Comparison of ENCODE assay signal across 2 cellular contexts in the genomic region with DNA sequence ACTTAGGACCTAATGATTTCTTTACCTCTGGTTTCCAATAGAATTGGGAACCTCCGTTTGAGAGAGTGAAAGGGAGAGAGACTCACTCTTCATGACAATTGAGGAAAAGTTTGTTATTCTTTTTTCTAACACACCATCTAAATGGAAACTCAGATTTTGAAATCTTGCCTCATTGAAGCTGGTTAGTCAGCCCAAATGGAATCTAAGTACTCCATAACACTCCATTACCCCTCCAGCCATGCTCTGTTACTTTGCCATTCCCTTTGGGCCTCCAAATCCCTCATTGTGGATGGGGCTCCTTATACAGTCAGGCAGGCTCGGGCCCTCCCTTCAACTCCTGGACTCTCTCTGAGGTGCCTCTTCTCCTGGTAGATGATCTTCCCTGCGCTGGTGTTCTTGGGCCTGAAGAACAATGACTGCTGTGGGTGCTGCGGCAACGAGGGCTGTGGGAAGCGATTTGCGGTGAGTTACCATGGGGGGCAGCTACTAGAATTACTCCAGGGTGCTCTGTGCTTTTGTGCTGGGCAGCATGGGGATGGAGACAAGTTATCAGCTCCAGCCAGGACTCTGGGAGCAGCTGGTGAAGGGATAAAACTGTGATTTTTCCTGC.
TF ChIP-seq lines count a peak whose summit lies in the region.

No MANE protein-coding gene starts in this region.

TF ChIP-seq in A549, 52 proteins besides CTCF, POLR2A, EP300 and RAD21:
- TF ChIP-seq, protein P1, sequence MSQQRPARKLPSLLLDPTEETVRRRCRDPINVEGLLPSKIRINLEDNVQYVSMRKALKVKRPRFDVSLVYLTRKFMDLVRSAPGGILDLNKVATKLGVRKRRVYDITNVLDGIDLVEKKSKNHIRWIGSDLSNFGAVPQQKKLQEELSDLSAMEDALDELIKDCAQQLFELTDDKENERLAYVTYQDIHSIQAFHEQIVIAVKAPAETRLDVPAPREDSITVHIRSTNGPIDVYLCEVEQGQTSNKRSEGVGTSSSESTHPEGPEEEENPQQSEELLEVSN (IDR thresholded peaks at IDR 0.05; ENCODE audit: borderline replicate concordance, low read depth), result no peak
- no peak for TF ChIP-seq CBX8 (IDR thresholded peaks at IDR 0.05)
- TF ChIP-seq MYC (IDR thresholded peaks at IDR 0.05; ENCODE audit: borderline replicate concordance, low read length), result no peak
- no peak for TF ChIP-seq RFX5 (IDR thresholded peaks at IDR 0.05)
- TF ChIP-seq, protein P2, sequence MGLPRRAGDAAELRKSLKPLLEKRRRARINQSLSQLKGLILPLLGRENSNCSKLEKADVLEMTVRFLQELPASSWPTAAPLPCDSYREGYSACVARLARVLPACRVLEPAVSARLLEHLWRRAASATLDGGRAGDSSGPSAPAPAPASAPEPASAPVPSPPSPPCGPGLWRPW (IDR thresholded peaks at IDR 0.05), result no peak
- TF ChIP-seq, protein P3, sequence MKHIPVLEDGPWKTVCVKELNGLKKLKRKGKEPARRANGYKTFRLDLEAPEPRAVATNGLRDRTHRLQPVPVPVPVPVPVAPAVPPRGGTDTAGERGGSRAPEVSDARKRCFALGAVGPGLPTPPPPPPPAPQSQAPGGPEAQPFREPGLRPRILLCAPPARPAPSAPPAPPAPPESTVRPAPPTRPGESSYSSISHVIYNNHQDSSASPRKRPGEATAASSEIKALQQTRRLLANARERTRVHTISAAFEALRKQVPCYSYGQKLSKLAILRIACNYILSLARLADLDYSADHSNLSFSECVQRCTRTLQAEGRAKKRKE (CRISPR knock-in tag; IDR thresholded peaks at IDR 0.05; ENCODE audit: low read depth), result no peak
- TF ChIP-seq ZNF302 (CRISPR knock-in tag; IDR thresholded peaks at IDR 0.05), result no peak
- TF ChIP-seq ZC3H11A (IDR thresholded peaks at IDR 0.05), result no peak
- TF ChIP-seq, protein P4, sequence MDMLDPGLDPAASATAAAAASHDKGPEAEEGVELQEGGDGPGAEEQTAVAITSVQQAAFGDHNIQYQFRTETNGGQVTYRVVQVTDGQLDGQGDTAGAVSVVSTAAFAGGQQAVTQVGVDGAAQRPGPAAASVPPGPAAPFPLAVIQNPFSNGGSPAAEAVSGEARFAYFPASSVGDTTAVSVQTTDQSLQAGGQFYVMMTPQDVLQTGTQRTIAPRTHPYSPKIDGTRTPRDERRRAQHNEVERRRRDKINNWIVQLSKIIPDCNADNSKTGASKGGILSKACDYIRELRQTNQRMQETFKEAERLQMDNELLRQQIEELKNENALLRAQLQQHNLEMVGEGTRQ (IDR thresholded peaks at IDR 0.05), result no peak
- TF ChIP-seq MAFK (IDR thresholded peaks at IDR 0.05; ENCODE audit: partially characterized antibody), result no peak
- TF ChIP-seq GATA3 (IDR thresholded peaks at IDR 0.05; ENCODE audit: borderline replicate concordance), result no peak
- no peak for TF ChIP-seq NR3C1 (IDR thresholded peaks at IDR 0.05)
- TF ChIP-seq KDM5A (IDR thresholded peaks at IDR 0.05), result no peak
- no peak for TF ChIP-seq SMC3 (IDR thresholded peaks at IDR 0.05)
- TF ChIP-seq TFCP2L1 (CRISPR knock-in tag; IDR thresholded peaks at IDR 0.05), result no peak
- TF ChIP-seq, protein P5, sequence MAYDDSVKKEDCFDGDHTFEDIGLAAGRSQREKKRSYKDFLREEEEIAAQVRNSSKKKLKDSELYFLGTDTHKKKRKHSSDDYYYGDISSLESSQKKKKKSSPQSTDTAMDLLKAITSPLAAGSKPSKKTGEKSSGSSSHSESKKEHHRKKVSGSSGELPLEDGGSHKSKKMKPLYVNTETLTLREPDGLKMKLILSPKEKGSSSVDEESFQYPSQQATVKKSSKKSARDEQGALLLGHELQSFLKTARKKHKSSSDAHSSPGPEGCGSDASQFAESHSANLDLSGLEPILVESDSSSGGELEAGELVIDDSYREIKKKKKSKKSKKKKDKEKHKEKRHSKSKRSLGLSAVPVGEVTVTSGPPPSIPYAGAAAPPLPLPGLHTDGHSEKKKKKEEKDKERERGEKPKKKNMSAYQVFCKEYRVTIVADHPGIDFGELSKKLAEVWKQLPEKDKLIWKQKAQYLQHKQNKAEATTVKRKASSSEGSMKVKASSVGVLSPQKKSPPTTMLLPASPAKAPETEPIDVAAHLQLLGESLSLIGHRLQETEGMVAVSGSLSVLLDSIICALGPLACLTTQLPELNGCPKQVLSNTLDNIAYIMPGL (CRISPR knock-in tag; IDR thresholded peaks at IDR 0.05; ENCODE audit: borderline replicate concordance), result no peak
- TF ChIP-seq POLR2AphosphoS2 (conservative IDR thresholded peaks at IDR 0.05; ENCODE audit: low read length), result no peak

TF ChIP-seq in IMR-90, 13 proteins besides CTCF, POLR2A, EP300 and RAD21:
- no peak for TF ChIP-seq BHLHE40 (IDR thresholded peaks at IDR 0.05; ENCODE audit: low read depth, low read length)
- TF ChIP-seq CEBPB (IDR thresholded peaks at IDR 0.05; ENCODE audit: low read depth, low read length), result no peak
- no peak for TF ChIP-seq MAZ (IDR thresholded peaks at IDR 0.05; ENCODE audit: borderline replicate concordance, low read depth, low read length)
- TF ChIP-seq SMC3 (IDR thresholded peaks at IDR 0.05; ENCODE audit: low read depth, low read length), result no peak
- TF ChIP-seq CHD1 (IDR thresholded peaks at IDR 0.05; ENCODE audit: low read depth, low read length), result no peak
- TF ChIP-seq MXI1 (IDR thresholded peaks at IDR 0.05; ENCODE audit: borderline replicate concordance, low read depth, low read length), result no peak
- TF ChIP-seq RFX5 (IDR thresholded peaks at IDR 0.05; ENCODE audit: low read depth, low read length), result no peak
